In the genomic region with DNA sequence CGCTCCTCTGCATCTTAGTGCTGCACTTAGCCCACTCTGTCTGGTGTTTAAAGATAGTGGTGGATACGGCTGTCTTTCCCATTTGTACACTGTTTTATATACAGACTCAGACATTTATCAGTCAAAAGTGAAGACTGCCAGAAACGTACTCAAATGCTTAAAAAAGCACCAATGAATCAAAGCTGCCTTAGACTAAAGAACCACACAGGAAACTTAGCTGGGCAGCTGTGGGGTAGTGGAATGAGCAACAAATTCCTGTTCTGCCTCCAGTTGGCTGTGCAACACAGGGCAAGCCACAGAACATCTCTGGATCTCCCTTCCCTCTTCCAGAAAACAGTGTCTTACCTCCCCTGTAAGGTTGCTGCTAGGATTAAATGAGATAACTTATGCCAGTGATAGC, we compare ENCODE assay signal across 12 cellular contexts.
DNase-seq lines count a peak whose midpoint lies in the region; ATAC-seq and TF ChIP-seq lines count a peak whose summit lies in the region.
"Had no signal": no experiment of that assay in that cellular context is flagged by ENCODE, and none has a peak within 500 bp of the region (broad histone marks: within the 10 kb centered on the region; RNA-seq: fewer than 3 reads in every experiment).

No MANE protein-coding gene starts in this region.

- H3K4me1 ChIP-seq in fibroblast of lung (ENCODE audit: control insufficient read depth, extremely low read depth, insufficient read depth, low read length): peaks cover 39% of the 10 kb centered on the region

- H3K27me3 ChIP-seq in fibroblast of lung (ENCODE audit: control insufficient read depth, insufficient read depth, low read length): no peaks in the 10 kb centered on the region

- no peak overlapping the region for H3K4me2 ChIP-seq in fibroblast of lung (ENCODE audit: extremely low read depth, insufficient read depth, low read length)

- peak overlapping the region; percentile 17 for H3K27ac ChIP-seq in fibroblast of lung (ENCODE audit: insufficient read depth, low read length)
- H3K27ac ChIP-seq: C4-2B had no signal

- ATAC-seq in HG03460 (IDR thresholded peaks at IDR 0.05; ENCODE audit: unreplicated experiment) (no peak), HG03280 (IDR thresholded peaks at IDR 0.05; ENCODE audit: unreplicated experiment) (no peak)

- POLR2A ChIA-PET in GM10248 (lab: Yijun Ruan, JAX): no interaction called here

- H2AFZ ChIP-seq in fibroblast of lung (ENCODE audit: low read length): no peak overlapping the region

- H3K9ac ChIP-seq in fibroblast of lung (ENCODE audit: insufficient read depth, low read length): no peak overlapping the region

- no peaks in the 10 kb centered on the region for H3K36me3 ChIP-seq in fibroblast of lung (ENCODE audit: control insufficient read depth, insufficient read depth, low read length)

- DNase-seq in stimulated activated CD4-positive, alpha-beta T cell treated with anti-CD3 and anti-CD28 coated beads, Interleukin-1b, Interleukin-23, amount 100 ng/mL, for 48 hours: peak; percentile 39
- no peak for DNase-seq in stimulated activated CD4-positive, alpha-beta T cell treated with anti-CD3 and anti-CD28 coated beads, Interleukin-4, amount 100 ng/mL, for 4 hours
- DNase-seq in Kasumi-1 (lab: John Stamatoyannopoulos, UW) (peak; percentile 50 to 51), fibroblast of lung (ENCODE audit: low read depth in 2 of 2) (peak in 1 of 2 donors; percentile 61), NCI-H446 (lab: John Stamatoyannopoulos, UW) (no peak), GM10248 (ENCODE audit: extremely low spot score) (no peak)
- DNase-seq: activated T-cell treated with anti-CD3 and anti-CD28 coated beads, Interleukin-2, amount 50 U/mL, for 1 hour; dermis blood vessel endothelial cell; NCI-H187 treated with DMSO at 0.1 percent for 48 hours had no signal

- CTCF ChIA-PET in GM10248 (lab: Yijun Ruan, JAX): interaction anchor here (1.1 to 1.8 kb wide), 2 partner anchors 9 to 35 kb away, joined by 3 to 5 read pairs; no protein-coding TSS in a partner anchor

- no peak overlapping the region for H3K4me3 ChIP-seq in fibroblast of lung (replicated peaks in 1 of 4; ENCODE audit: control extremely low read depth in 1 of 4, insufficient read depth in 1 of 4, low read depth in 3 of 4, low read length in 4 of 4)

- no peaks in the 10 kb centered on the region for H3K9me3 ChIP-seq in fibroblast of lung (ENCODE audit: control insufficient read depth, insufficient read depth, low read depth, low read length)

- TF ChIP-seq CTCF in fibroblast of lung (conservative IDR thresholded peaks at IDR 0.05 in 1 of 2, IDR thresholded peaks at IDR 0.05 in 1 of 2; ENCODE audit: low read depth in 1 of 2, low read length in 2 of 2) (no peak), GM10248 (IDR thresholded peaks at IDR 0.05; ENCODE audit: control extremely low read depth, extremely low read depth, low read depth, missing control alignments) (no peak)

- no peaks in the 10 kb centered on the region for H4K20me1 ChIP-seq in fibroblast of lung (ENCODE audit: control insufficient read depth, extremely low read depth, insufficient read depth, low read length)

- H3K79me2 ChIP-seq in fibroblast of lung (ENCODE audit: control insufficient read depth, insufficient read depth, low read length): no peaks in the 10 kb centered on the region

Comparison
In these comparisons a context has a peak if more than half of its experiments do, and no peak if none do; other contexts are left out.
1. DNase-seq: peak in stimulated activated CD4-positive, alpha-beta T cell treated with anti-CD3 and anti-CD28 coated beads, Interleukin-1b, Interleukin-23, amount 100 ng/mL, for 48 hours (single experiment) and Kasumi-1 (2 of 2); none in stimulated activated CD4-positive, alpha-beta T cell treated with anti-CD3 and anti-CD28 coated beads, Interleukin-4, amount 100 ng/mL, for 4 hours (0 of 2), NCI-H446 (0 of 2) and GM10248 (single experiment).